ENCODE assay signal across 8 cellular contexts in the genomic region with DNA sequence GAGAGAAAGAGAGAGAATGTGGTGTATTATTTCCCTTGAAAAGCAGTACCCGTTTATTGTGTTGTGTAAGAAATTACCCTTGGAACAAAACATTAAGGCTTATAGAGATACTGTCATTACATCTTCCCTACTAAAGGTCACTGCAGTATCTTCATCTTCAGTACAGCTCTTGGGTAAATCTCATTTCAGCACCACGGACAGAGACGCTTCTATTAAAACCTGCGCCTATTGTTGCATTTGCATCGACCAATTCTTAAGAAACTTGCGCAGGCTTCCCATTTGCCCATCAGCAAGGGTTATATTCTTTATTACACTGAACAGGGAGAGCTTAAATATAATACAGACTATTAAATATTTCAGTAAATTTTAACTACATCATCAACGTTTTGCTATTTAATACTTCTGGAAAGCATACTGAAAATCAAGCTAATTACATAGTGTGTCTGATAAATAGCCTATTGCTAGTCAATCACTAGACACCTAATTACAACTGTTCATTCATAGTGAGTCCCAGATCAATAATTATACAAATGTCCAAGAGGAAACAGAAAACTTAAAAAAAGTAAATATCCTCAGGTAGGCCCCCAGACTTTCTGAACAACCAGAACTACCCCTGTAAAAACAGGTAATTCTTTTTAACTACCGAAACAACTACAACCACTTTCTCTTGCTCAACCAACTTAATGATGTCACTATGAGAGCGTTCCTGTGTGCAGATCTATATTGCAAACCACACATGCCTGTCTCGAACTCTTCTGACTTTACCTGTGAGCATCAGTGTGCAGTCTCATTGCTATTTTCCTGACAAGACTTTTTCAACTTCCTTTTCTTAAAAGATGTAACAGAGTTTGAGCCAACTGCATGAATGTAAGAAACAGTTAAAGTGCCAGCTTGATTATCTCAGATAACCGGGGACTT.
DNase-seq lines count a peak whose midpoint lies in the region; ATAC-seq and TF ChIP-seq lines count a peak whose summit lies in the region.

No MANE protein-coding gene starts in this region.

- H3F3A ChIP-seq in GM23338 (replicated peaks; ENCODE audit: low read depth) = peaks cover 3% of the 10 kb centered on the region; the same call in 1 of the 2 replicates

- peaks cover 44% of the 10 kb centered on the region for H3K27me3 ChIP-seq in GM23338 (ENCODE audit: insufficient read depth)

- peak overlapping the region; percentile 88 for H3K4me3 Mint-ChIP-seq in GM23338
- H3K4me3 Mint-ChIP-seq in type B pancreatic cell = peak overlapping the region; percentile 85

- no peak overlapping the region for H2AFZ ChIP-seq in GM23338

- H3K27me3 Mint-ChIP-seq in GM23338 (ENCODE audit: insufficient read depth, low read depth, poor library complexity) (peaks cover 28% of the 10 kb centered on the region), type B pancreatic cell (peaks cover 53% of the 10 kb centered on the region)

- peaks cover 6% of the 10 kb centered on the region; the same call in 1 of the 2 replicates for H3K4me1 ChIP-seq in GM23338 (ENCODE audit: insufficient read depth)

- no peaks in the 10 kb centered on the region for H3K36me3 ChIP-seq in GM23338 (ENCODE audit: insufficient read depth)

- H3K79me2 ChIP-seq in GM23338 (replicated peaks; ENCODE audit: insufficient read depth) = peaks cover 38% of the 10 kb centered on the region

- H3K27ac Mint-ChIP-seq in GM23338 (no peak overlapping the region), type B pancreatic cell (no peak overlapping the region)

- DNase-seq in A172 (ENCODE audit: low spot score) (peak; percentile 42), GM23338 (ENCODE audit: low spot score) (peak; percentile 90), SHP77 (lab: John Stamatoyannopoulos, UW) (peak; percentile 69 to 70), fibroblast of the conjunctiva (ENCODE audit: low read depth) (peak; percentile 4), type B pancreatic cell (ENCODE audit: extremely low spot score, unreplicated experiment) (no peak), NCI-H146 (lab: John Stamatoyannopoulos, UW) (no peak), epidermal melanocyte (ENCODE audit: insufficient read length, low spot score) (no peak)
- DNase-seq in activated CD8-positive, alpha-beta memory T cell treated with anti-CD3 and anti-CD28 coated beads for 24 hours = no peak

- H3K9me3 Mint-ChIP-seq in GM23338 = no peaks in the 10 kb centered on the region
- peaks cover 4% of the 10 kb centered on the region for H3K9me3 Mint-ChIP-seq in type B pancreatic cell

- H3K36me3 Mint-ChIP-seq in GM23338 (ENCODE audit: low read depth) (no peaks in the 10 kb centered on the region; the same call in 2 of the 3 replicates), type B pancreatic cell (no peaks in the 10 kb centered on the region)

- no peak for ATAC-seq in GM23338

- H3K4me3 ChIP-seq in GM23338 = peak overlapping the region; percentile 90

- no peak overlapping the region for H3K27ac ChIP-seq in GM23338 (ENCODE audit: low read depth)

- peaks cover 14% of the 10 kb centered on the region for H3K4me1 Mint-ChIP-seq in GM23338
- peaks cover 9% of the 10 kb centered on the region for H3K4me1 Mint-ChIP-seq in type B pancreatic cell (ENCODE audit: unreplicated experiment)

- 0 out of 2 replicates have a peak, but pooled peaks cover 9% of the 10 kb centered on the region for H4K20me1 ChIP-seq in GM23338 (replicated peaks; ENCODE audit: insufficient read depth)

- TF ChIP-seq CTCF in GM23338 (conservative IDR thresholded peaks at IDR 0.05; ENCODE audit: low read depth in 2 of 2) = no peak
- TF ChIP-seq CTCF in type B pancreatic cell (conservative IDR thresholded peaks at IDR 0.05) = no peak

- H3K9me2 ChIP-seq in GM23338 (ENCODE audit: insufficient read depth) = no peaks in the 10 kb centered on the region

- peak overlapping the region; percentile 94 for H3K4me2 ChIP-seq in GM23338

TF ChIP-seq in GM23338, 12 proteins besides CTCF, POLR2A, EP300 and RAD21:
- TF ChIP-seq, protein P1, sequence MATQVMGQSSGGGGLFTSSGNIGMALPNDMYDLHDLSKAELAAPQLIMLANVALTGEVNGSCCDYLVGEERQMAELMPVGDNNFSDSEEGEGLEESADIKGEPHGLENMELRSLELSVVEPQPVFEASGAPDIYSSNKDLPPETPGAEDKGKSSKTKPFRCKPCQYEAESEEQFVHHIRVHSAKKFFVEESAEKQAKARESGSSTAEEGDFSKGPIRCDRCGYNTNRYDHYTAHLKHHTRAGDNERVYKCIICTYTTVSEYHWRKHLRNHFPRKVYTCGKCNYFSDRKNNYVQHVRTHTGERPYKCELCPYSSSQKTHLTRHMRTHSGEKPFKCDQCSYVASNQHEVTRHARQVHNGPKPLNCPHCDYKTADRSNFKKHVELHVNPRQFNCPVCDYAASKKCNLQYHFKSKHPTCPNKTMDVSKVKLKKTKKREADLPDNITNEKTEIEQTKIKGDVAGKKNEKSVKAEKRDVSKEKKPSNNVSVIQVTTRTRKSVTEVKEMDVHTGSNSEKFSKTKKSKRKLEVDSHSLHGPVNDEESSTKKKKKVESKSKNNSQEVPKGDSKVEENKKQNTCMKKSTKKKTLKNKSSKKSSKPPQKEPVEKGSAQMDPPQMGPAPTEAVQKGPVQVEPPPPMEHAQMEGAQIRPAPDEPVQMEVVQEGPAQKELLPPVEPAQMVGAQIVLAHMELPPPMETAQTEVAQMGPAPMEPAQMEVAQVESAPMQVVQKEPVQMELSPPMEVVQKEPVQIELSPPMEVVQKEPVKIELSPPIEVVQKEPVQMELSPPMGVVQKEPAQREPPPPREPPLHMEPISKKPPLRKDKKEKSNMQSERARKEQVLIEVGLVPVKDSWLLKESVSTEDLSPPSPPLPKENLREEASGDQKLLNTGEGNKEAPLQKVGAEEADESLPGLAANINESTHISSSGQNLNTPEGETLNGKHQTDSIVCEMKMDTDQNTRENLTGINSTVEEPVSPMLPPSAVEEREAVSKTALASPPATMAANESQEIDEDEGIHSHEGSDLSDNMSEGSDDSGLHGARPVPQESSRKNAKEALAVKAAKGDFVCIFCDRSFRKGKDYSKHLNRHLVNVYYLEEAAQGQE (IDR thresholded peaks at IDR 0.05; ENCODE audit: unreplicated experiment) = peak; percentile 85
- no peak for TF ChIP-seq JUNB (IDR thresholded peaks at IDR 0.05; ENCODE audit: unreplicated experiment)

Comparison
In these comparisons a context has a peak if more than half of its experiments do, and no peak if none do; other contexts are left out.
1. DNase-seq: peak in A172 (single experiment), GM23338 (single experiment), SHP77 (2 of 2) and fibroblast of the conjunctiva (single experiment); none in type B pancreatic cell (single experiment), NCI-H146 (single experiment), epidermal melanocyte (single experiment) and activated CD8-positive, alpha-beta memory T cell treated with anti-CD3 and anti-CD28 coated beads for 24 hours (single experiment).